8 cellular contexts compared by ENCODE assay signal in the genomic region with DNA sequence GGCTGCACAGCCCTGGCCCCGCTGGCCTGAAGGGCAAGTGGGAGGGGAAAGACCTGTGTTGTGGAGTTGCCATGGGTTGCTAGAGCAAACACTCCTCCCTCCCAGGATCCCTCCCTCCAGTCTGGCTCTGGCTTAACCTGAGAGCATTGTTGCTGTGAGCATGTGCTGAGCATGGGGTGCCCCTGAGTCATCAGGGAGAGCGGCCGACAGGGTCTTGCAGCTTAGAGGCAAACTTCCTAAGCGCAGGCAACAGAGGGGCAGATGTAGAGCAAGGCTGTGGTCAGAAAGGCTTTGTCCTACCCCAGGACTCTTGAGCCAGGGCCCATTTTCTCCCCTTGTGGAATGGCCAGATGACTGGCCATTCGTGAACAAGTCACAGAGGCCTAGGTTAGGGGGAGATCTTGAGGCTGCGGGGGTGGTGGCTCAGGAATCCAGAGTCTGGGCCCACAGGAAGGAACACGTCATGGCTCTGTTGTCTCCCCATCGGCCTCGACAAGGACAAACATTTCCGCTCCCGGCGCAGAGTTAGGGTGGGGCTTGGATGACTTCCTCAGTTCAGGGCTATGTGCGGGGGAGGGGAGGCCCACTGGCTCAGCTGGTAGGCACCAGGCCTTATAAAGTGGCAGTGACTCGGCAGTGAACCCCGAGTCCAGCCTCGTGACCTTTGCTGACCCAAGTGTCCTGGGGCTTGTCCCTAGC. TPM values are rescaled to one million over a fixed set of nuclear protein-coding genes. Genes with fewer than 3 reads are reported as not detected.
DNase-seq lines count a peak whose midpoint lies in the region; ATAC-seq and TF ChIP-seq lines count a peak whose summit lies in the region.

No MANE protein-coding gene starts in this region.

- H3K4me2 ChIP-seq in H9 (ENCODE audit: insufficient read depth, insufficient read length, low read length) = peak overlapping the region; percentile 29

- intact Hi-C loops in dendritic cell treated with granulocyte-macrophage colony-stimulating factor and Interleukin-4, amounts not matched to agents 40 ng/mL and 50 ng/mL, for 4 days (cut with micrococcal nuclease) = no loop called here
- intact Hi-C loops in left colon (cut with DNase I, micrococcal nuclease) = no loop called here

- H3K9ac ChIP-seq in H9 (ENCODE audit: extremely low read depth, insufficient read length, low read length) = peak overlapping the region; percentile 51

- peaks cover 3 to 33% (median 26%) of the 10 kb centered on the region in 3 experiments; a peak in 6 of 7 replicates for H3K36me3 Mint-ChIP-seq in H9 (ENCODE audit: insufficient read depth in 1 of 3, low read depth in 3 of 3)
- peaks cover 63% of the 10 kb centered on the region for H3K36me3 Mint-ChIP-seq in dendritic cell treated with granulocyte-macrophage colony-stimulating factor and Interleukin-4, amounts not matched to agents 40 ng/mL and 50 ng/mL, for 4 days (ENCODE audit: low read depth)

- H3T11ph ChIP-seq in H9 (ENCODE audit: low read length) = peak overlapping the region; percentile 47

- peak overlapping the region; percentile 95 to 100 (median 96) for H3K27ac Mint-ChIP-seq in H9
- peak overlapping the region; percentile 100 for H3K27ac Mint-ChIP-seq in dendritic cell treated with granulocyte-macrophage colony-stimulating factor and Interleukin-4, amounts not matched to agents 40 ng/mL and 50 ng/mL, for 4 days

- H2AFZ ChIP-seq in H9 (ENCODE audit: low read length) = no peak overlapping the region

- no peaks in the 10 kb centered on the region; the same call in 1 of the 2 replicates for H3K27me3 Mint-ChIP-seq in H9 (ENCODE audit: low read depth)
- H3K27me3 Mint-ChIP-seq in dendritic cell treated with granulocyte-macrophage colony-stimulating factor and Interleukin-4, amounts not matched to agents 40 ng/mL and 50 ng/mL, for 4 days = no peaks in the 10 kb centered on the region

- H3K4me1 ChIP-seq in H9 (ENCODE audit: insufficient read depth, low read length) = peaks cover 10% of the 10 kb centered on the region; the same call in 1 of the 2 replicates

- H3K14ac ChIP-seq in H9 (ENCODE audit: insufficient read depth, low read length) = peak overlapping the region; percentile 89

- peak overlapping the region; percentile 7 for H2AK5ac ChIP-seq in H9 (ENCODE audit: insufficient read length, low read length)

- H3K23ac ChIP-seq in H9 (ENCODE audit: insufficient read length, low read depth, low read length) = no peak overlapping the region

- DNase-seq in Caki2 (ENCODE audit: low read depth) (peak; percentile 99), H9 (peak; percentile 97), NCI-H2196 (lab: John Stamatoyannopoulos, UW; ENCODE audit: unreplicated experiment) (peak; percentile 95), left colon (peak; percentile 98 to 99)
- DNase-seq in activated CD4-positive, alpha-beta T cell treated with anti-CD3 and anti-CD28 coated beads, Interleukin-2, amount 50 U/mL, for 24 hours (ENCODE audit: low read depth in 1 of 2, low spot score in 1 of 2) = peak; percentile 71 to 86
- peak; percentile 94 for DNase-seq in stimulated activated CD4-positive, alpha-beta T cell treated with anti-CD3 and anti-CD28 coated beads, Interleukin-1b, Interleukin-23, amount 100 ng/mL, for 48 hours

- H3K4ac ChIP-seq in H9 (ENCODE audit: low read depth, low read length) = peak overlapping the region; percentile 72

- no peaks in the 10 kb centered on the region for H3K9me3 ChIP-seq in H9 (ENCODE audit: control insufficient read depth, low read depth, low read length)

- peaks cover 31% of the 10 kb centered on the region in 2 experiments for H3K4me1 Mint-ChIP-seq in H9
- H3K4me1 Mint-ChIP-seq in dendritic cell treated with granulocyte-macrophage colony-stimulating factor and Interleukin-4, amounts not matched to agents 40 ng/mL and 50 ng/mL, for 4 days (ENCODE audit: low read depth) = peaks cover 93% of the 10 kb centered on the region

- peak overlapping the region; percentile 32 for H2BK5ac ChIP-seq in H9 (ENCODE audit: insufficient read length, low read length)

- H3K18ac ChIP-seq in H9 (ENCODE audit: insufficient read length, low read depth, low read length) = peak overlapping the region; percentile 91

- peak overlapping the region; percentile 85 for H3K27ac ChIP-seq in H9 (ENCODE audit: insufficient read length, low read depth, low read length)

- no peak for TF ChIP-seq CTCF in H9 (conservative IDR thresholded peaks at IDR 0.05)

- peaks cover 3% of the 10 kb centered on the region for H3K23me2 ChIP-seq in H9 (ENCODE audit: insufficient read length, low read depth, low read length, poor library complexity, severe bottlenecking)

- no CpG with 5 or more reads among the region's 16 CpGs for WGBS in H9 (ENCODE audit: extremely low coverage, insufficient read length, low lambda C conversion rate)

- no peak overlapping the region for H3K56ac ChIP-seq in H9 (ENCODE audit: insufficient read length, low read depth, low read length)

- H2BK15ac ChIP-seq in H9 (ENCODE audit: low read depth, low read length) = no peak overlapping the region

- H3K79me2 ChIP-seq in H9 (ENCODE audit: insufficient read depth, low read length) = no peaks in the 10 kb centered on the region

- peak overlapping the region; percentile 69 for H2BK12ac ChIP-seq in H9 (ENCODE audit: insufficient read length, low read depth, low read length)

- H3K27me3 ChIP-seq in H9 (ENCODE audit: insufficient read depth, low read length) = no peaks in the 10 kb centered on the region

- H4K20me1 ChIP-seq in H9 (ENCODE audit: control insufficient read depth, insufficient read depth, insufficient read length) = no peaks in the 10 kb centered on the region

- H4K91ac ChIP-seq in H9 (ENCODE audit: insufficient read length, low read depth, low read length) = peak overlapping the region; percentile 68

- peak overlapping the region; percentile 82 for H2BK120ac ChIP-seq in H9 (ENCODE audit: low read depth, low read length, poor library complexity, severe bottlenecking)

- H3K79me1 ChIP-seq in H9 (ENCODE audit: insufficient read depth, low read depth, low read length, poor library complexity, severe bottlenecking) = no peaks in the 10 kb centered on the region

- H4K5ac ChIP-seq in H9 (ENCODE audit: insufficient read length, low read depth, low read length) = peak overlapping the region; percentile 35

- no peak overlapping the region for H2BK20ac ChIP-seq in H9 (ENCODE audit: low read depth, low read length, poor library complexity, severe bottlenecking)

- peak; percentile 83 for ATAC-seq in left colon
- ATAC-seq in HG03025 (IDR thresholded peaks at IDR 0.05; ENCODE audit: low FRiP score, unreplicated experiment) = no peak

- no peaks in the 10 kb centered on the region for H3K9me3 Mint-ChIP-seq in H9
- H3K9me3 Mint-ChIP-seq in dendritic cell treated with granulocyte-macrophage colony-stimulating factor and Interleukin-4, amounts not matched to agents 40 ng/mL and 50 ng/mL, for 4 days = no peaks in the 10 kb centered on the region

- H4K8ac ChIP-seq in H9 (replicated peaks; ENCODE audit: insufficient read length, low read depth, low read length) = no peak overlapping the region

- peak overlapping the region; percentile 21 to 58; a peak in 3 of 5 replicates for H3K4me3 Mint-ChIP-seq in H9
- peak overlapping the region; percentile 71 for H3K4me3 Mint-ChIP-seq in dendritic cell treated with granulocyte-macrophage colony-stimulating factor and Interleukin-4, amounts not matched to agents 40 ng/mL and 50 ng/mL, for 4 days

- in situ Hi-C loops in Caki2 (cut with HindIII; ENCODE audit: low pct_unique_long_range_greater_than_20kb, low sequenced_read_pairs) = no loop called here

RNA-seq across cellular contexts. Expression of a gene that starts 0.4 kb away (rescaled TPM):
- total RNA-seq in Caki2 (2014; rRNA removed; shearing (Covaris generic); ENCODE audit: low replicate concordance) = not detected in 2 replicates
- not detected in 2 replicates for total RNA-seq in H9 (2021)
- under 1 TPM; 0.40 to 0.47 TPM for total RNA-seq in left colon

RNA-seq across cellular contexts. Expression of a gene that starts 0.8 kb away (rescaled TPM):
- 1.7 and 1.9 TPM in 2 replicates for total RNA-seq in Caki2 (2014; rRNA removed; shearing (Covaris generic); ENCODE audit: low replicate concordance)
- total RNA-seq in H9 (2021) (1.4 and 1.9 TPM in 2 replicates), left colon (1 to 10 TPM; 2.4 to 2.9 TPM)

RNA-seq across cellular contexts. Expression of a gene that starts 7.3 kb away (rescaled TPM):
- total RNA-seq in Caki2 (2014; rRNA removed; shearing (Covaris generic); ENCODE audit: low replicate concordance) = 5.0 and 11.7 TPM in 2 replicates
- total RNA-seq in H9 (2021) (14.7 and 15.9 TPM in 2 replicates), left colon (10 to 100 TPM in 1 of 2 donors, 1 to 10 TPM in 1; 8.1 to 10.4 TPM)

RNA-seq across cellular contexts. Expression of a gene that starts 19.5 kb away (rescaled TPM):
- not detected in 2 replicates for total RNA-seq in Caki2 (2014; rRNA removed; shearing (Covaris generic); ENCODE audit: low replicate concordance)
- total RNA-seq in H9 (2021) (1.1 and 1.3 TPM in 2 replicates), left colon (100 to 1,000 TPM; 113 to 120 TPM)

RNA-seq across cellular contexts. Expression of a gene that starts 32.2 kb away (rescaled TPM):
- total RNA-seq in Caki2 (2014; rRNA removed; shearing (Covaris generic); ENCODE audit: low replicate concordance) = 1,783 and 1,946 TPM in 2 replicates
- 2,591 and 2,595 TPM in 2 replicates for total RNA-seq in H9 (2021)
- 1,000 to 10,000 TPM; 1,280 to 1,342 TPM for total RNA-seq in left colon
